ENCODE assay signal across 1 cellular context in genomic region chr19:43462383-43462782, GRCh38.
TF ChIP-seq lines count a peak whose summit lies in the region.

No MANE protein-coding gene starts in this region.

TF ChIP-seq in neural cell, 6 proteins besides CTCF, POLR2A, EP300 and RAD21 (continued from another document):
- TF ChIP-seq, protein P1, sequence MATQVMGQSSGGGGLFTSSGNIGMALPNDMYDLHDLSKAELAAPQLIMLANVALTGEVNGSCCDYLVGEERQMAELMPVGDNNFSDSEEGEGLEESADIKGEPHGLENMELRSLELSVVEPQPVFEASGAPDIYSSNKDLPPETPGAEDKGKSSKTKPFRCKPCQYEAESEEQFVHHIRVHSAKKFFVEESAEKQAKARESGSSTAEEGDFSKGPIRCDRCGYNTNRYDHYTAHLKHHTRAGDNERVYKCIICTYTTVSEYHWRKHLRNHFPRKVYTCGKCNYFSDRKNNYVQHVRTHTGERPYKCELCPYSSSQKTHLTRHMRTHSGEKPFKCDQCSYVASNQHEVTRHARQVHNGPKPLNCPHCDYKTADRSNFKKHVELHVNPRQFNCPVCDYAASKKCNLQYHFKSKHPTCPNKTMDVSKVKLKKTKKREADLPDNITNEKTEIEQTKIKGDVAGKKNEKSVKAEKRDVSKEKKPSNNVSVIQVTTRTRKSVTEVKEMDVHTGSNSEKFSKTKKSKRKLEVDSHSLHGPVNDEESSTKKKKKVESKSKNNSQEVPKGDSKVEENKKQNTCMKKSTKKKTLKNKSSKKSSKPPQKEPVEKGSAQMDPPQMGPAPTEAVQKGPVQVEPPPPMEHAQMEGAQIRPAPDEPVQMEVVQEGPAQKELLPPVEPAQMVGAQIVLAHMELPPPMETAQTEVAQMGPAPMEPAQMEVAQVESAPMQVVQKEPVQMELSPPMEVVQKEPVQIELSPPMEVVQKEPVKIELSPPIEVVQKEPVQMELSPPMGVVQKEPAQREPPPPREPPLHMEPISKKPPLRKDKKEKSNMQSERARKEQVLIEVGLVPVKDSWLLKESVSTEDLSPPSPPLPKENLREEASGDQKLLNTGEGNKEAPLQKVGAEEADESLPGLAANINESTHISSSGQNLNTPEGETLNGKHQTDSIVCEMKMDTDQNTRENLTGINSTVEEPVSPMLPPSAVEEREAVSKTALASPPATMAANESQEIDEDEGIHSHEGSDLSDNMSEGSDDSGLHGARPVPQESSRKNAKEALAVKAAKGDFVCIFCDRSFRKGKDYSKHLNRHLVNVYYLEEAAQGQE (IDR thresholded peaks at IDR 0.05; ENCODE audit: borderline replicate concordance), result no peak
- TF ChIP-seq MXI1 (conservative IDR thresholded peaks at IDR 0.05; ENCODE audit: poor library complexity, severe bottlenecking) (no peak), SMC3 (conservative IDR thresholded peaks at IDR 0.05; ENCODE audit: poor library complexity) (no peak)
